In genomic region chr18:26655614-26656400, GRCh38 we compare ENCODE assay signal across 8 cellular contexts.
A peak's percentile ranks its signal among the peaks of the same experiment; 100 is the strongest.
DNase-seq lines count a peak whose midpoint lies in the region; ATAC-seq, FAIRE-seq and TF ChIP-seq lines count a peak whose summit lies in the region.

No MANE protein-coding gene starts in this region.

- WGBS in endodermal cell (ENCODE audit: insufficient coverage in 1 of 2, insufficient read length in 1 of 2), 2 experiments, result 3 to 9% methylated on average over 22 to 49 of the region's 56 CpGs
- 1 to 2% methylated on average over 56 of the region's 56 CpGs for WGBS in tibial nerve, 2 donors

- H3K9ac ChIP-seq in endodermal cell (ENCODE audit: extremely low read depth, low read length, poor library complexity, severe bottlenecking), result no peak overlapping the region

- H3K4me1 ChIP-seq in Caco-2 (no peaks in the 10 kb centered on the region), endodermal cell (ENCODE audit: control insufficient read depth, insufficient read depth, low read length) (peaks cover 4% of the 10 kb centered on the region), tibial nerve (peaks cover 0 to 42% (median 7%) of the 10 kb centered on the region in 4 donors)

- H3K4me3 Mint-ChIP-seq in Caco-2 (ENCODE audit: unreplicated experiment), result peak overlapping the region; percentile 51
- H3K4me3 Mint-ChIP-seq in endodermal cell, result peak overlapping the region; percentile 79
- peak overlapping the region; percentile 47 for H3K4me3 Mint-ChIP-seq in memory B cell

- no peaks in the 10 kb centered on the region for H3K9me3 ChIP-seq in Caco-2
- H3K9me3 ChIP-seq in endodermal cell (ENCODE audit: control insufficient read depth, low read length), result no peaks in the 10 kb centered on the region
- no peaks in the 10 kb centered on the region for H3K9me3 ChIP-seq in tibial nerve

- no TSS peak for BruUV-seq in Caco-2 (replicated peaks; lab: Mats Ljungman, UMichigan)

- intact Hi-C loops in Caco-2 (cut with micrococcal nuclease; ENCODE audit: unreplicated experiment), result loop anchor here (10.0 kb wide), 2 partner anchors 111 to 271 kb away; partner anchors contain the start of gene KCTD1

- TF ChIP-seq EP300 in tibial nerve (IDR thresholded peaks at IDR 0.05), result peak in 1 of 2 donors; percentile 30

- H3K27ac ChIP-seq in endodermal cell (ENCODE audit: low read depth, low read length) (peak overlapping the region; percentile 76), tibial nerve (peak overlapping the region; percentile 84 to 95 (median 86))

- H3K36me3 ChIP-seq in Caco-2 (ENCODE audit: control insufficient read depth, insufficient read depth, low read length) (no peaks in the 10 kb centered on the region), endodermal cell (ENCODE audit: control insufficient read depth, insufficient read depth, low read length) (no peaks in the 10 kb centered on the region), tibial nerve (no peaks in the 10 kb centered on the region)

- no peak for TF ChIP-seq POLR2A in tibial nerve (IDR thresholded peaks at IDR 0.05)

- POLR2A ChIA-PET in Caco-2 (lab: Charles Lee), result no interaction called here

- H3K4me1 Mint-ChIP-seq in Caco-2 (ENCODE audit: low read depth, unreplicated experiment), result no peaks in the 10 kb centered on the region
- peaks cover 45% of the 10 kb centered on the region for H3K4me1 Mint-ChIP-seq in endodermal cell
- peaks cover 7% of the 10 kb centered on the region for H3K4me1 Mint-ChIP-seq in memory B cell

- peak; percentile 16 to 26 for DNase-seq in Caco-2
- DNase-seq in RCC 7860 (ENCODE audit: low spot score), result peak; percentile 50
- peak; percentile 89 for DNase-seq in endodermal cell
- no peak for DNase-seq in memory B cell (ENCODE audit: low spot score in 2 of 2)
- peak in 1 of 2 donors; percentile 22 for DNase-seq in tibial nerve (ENCODE audit: low spot score in 2 of 2)
- DNase-seq in NOMO-1 treated with dmso at 0.1 percent for 144 hours (lab: John Stamatoyannopoulos, UW; ENCODE audit: unreplicated experiment), result no peak

- H3K27me3 Mint-ChIP-seq in Caco-2 (ENCODE audit: insufficient read depth, unreplicated experiment) (peaks cover 16% of the 10 kb centered on the region), endodermal cell (ENCODE audit: insufficient read depth) (peaks cover 88% of the 10 kb centered on the region), memory B cell (peaks cover 42% of the 10 kb centered on the region)

- TF ChIP-seq CTCF in Caco-2 (IDR thresholded peaks at IDR 0.05; ENCODE audit: insufficient read depth in 1 of 2, low read depth in 1 of 2, low read length in 1 of 2, severe bottlenecking in 1 of 2, unreplicated experiment in 1 of 2) (no peak), endodermal cell (conservative IDR thresholded peaks at IDR 0.05) (peak; percentile 54), tibial nerve (IDR thresholded peaks at IDR 0.05) (peak in 4 of 5 experiments; percentile 17 to 34 (median 19))

- FAIRE-seq in RCC 7860 (lab: Jason Lieb, UNC), result no peak

- H3K27me3 ChIP-seq in Caco-2 (replicated peaks; ENCODE audit: control insufficient read depth, insufficient read depth, low read length), result no peaks in the 10 kb centered on the region
- peaks cover 78% of the 10 kb centered on the region for H3K27me3 ChIP-seq in endodermal cell (ENCODE audit: control insufficient read depth, insufficient read depth, low read length, poor library complexity, severe bottlenecking)
- H3K27me3 ChIP-seq in tibial nerve, result peaks cover 0 to 9% of the 10 kb centered on the region in 2 donors

- H3K4me3 ChIP-seq in Caco-2 (ENCODE audit: low read depth, low read length) (peak overlapping the region; percentile 44), endodermal cell (ENCODE audit: low read length) (peak overlapping the region; percentile 75), tibial nerve (peak overlapping the region; percentile 55 to 87 (median 62))

- H3K9me3 Mint-ChIP-seq in Caco-2 (ENCODE audit: unreplicated experiment) (no peaks in the 10 kb centered on the region), endodermal cell (no peaks in the 10 kb centered on the region), memory B cell (no peaks in the 10 kb centered on the region)

- CTCF ChIA-PET in Caco-2 (lab: Charles Lee), result no interaction called here

- no peak overlapping the region for H3K27ac Mint-ChIP-seq in Caco-2 (ENCODE audit: unreplicated experiment)
- H3K27ac Mint-ChIP-seq in endodermal cell, result no peak overlapping the region
- no peak overlapping the region for H3K27ac Mint-ChIP-seq in memory B cell

- ATAC-seq in HG02885 (IDR thresholded peaks at IDR 0.05; ENCODE audit: poor library complexity, unreplicated experiment) (peak; percentile 27), memory B cell (ENCODE audit: low read depth) (no peak), HG03442 (IDR thresholded peaks at IDR 0.05; ENCODE audit: unreplicated experiment) (no peak)

- no peaks in the 10 kb centered on the region for H3K36me3 Mint-ChIP-seq in Caco-2 (ENCODE audit: insufficient read depth, unreplicated experiment)
- H3K36me3 Mint-ChIP-seq in endodermal cell (ENCODE audit: low read depth), result no peaks in the 10 kb centered on the region
- no peaks in the 10 kb centered on the region for H3K36me3 Mint-ChIP-seq in memory B cell

Comparison
In these comparisons a context has a peak if more than half of its experiments do, and no peak if none do; other contexts are left out.
1. DNase-seq: peak in Caco-2 (2 of 2), RCC 7860 (single experiment) and endodermal cell (single experiment); none in memory B cell (0 of 2) and NOMO-1 treated with dmso at 0.1 percent for 144 hours (single experiment).
2. CTCF ChIP-seq: peak in endodermal cell (single experiment) and tibial nerve (4 of 5); none in Caco-2 (0 of 2).
3. Peak in every context shown above with its lines, with median percentiles within 50 percentile points of each other: H3K4me3 ChIP-seq and H3K4me3 Mint-ChIP-seq.